In genomic region chr10:101356132-101356531, GRCh38 we compare ENCODE assay signal across 19 cellular contexts. TPM values are rescaled to one million over a fixed set of nuclear protein-coding genes. Genes with fewer than 3 reads are reported as not detected.
DNase-seq lines count a peak whose midpoint lies in the region; ATAC-seq and TF ChIP-seq lines count a peak whose summit lies in the region.
"Had no signal": no experiment of that assay in that cellular context is flagged by ENCODE, and none has a peak within 500 bp of the region (broad histone marks: within the 10 kb centered on the region; RNA-seq: fewer than 3 reads in every experiment).

No MANE protein-coding gene starts in this region.

- WGBS in heart left ventricle, 4 donors: 96 to 98% (median 97%) methylated on average over 5 of the region's 5 CpGs
- 97% methylated on average over 5 of the region's 5 CpGs for WGBS in smooth muscle cell (ENCODE audit: low lambda C conversion rate)
- 95 to 99% methylated on average over 5 of the region's 5 CpGs for WGBS in GM23248 (ENCODE audit: low coverage in 1 of 2, low lambda C conversion rate in 2 of 2, missing lambda C conversion rate in 2 of 2), 2 experiments

- H3K27ac ChIP-seq in left ventricle myocardium inferior (replicated peaks): peak overlapping the region; percentile 43
- H3K27ac ChIP-seq in heart left ventricle: peak overlapping the region in 1 of 12 donors; percentile 32
- no peak overlapping the region for H3K27ac ChIP-seq in smooth muscle cell (ENCODE audit: low read depth)
- H3K27ac ChIP-seq in GM23248: no peak overlapping the region
- H3K27ac ChIP-seq: BLaER1, HL-60 had no signal

- peaks cover 6% of the 10 kb centered on the region for H3K36me3 Mint-ChIP-seq in activated T-helper 1 cell treated with anti-CD3 and anti-CD28 coated beads, Interleukin-12 subunit alpha, Interleukin-12 subunit beta, Interleukin-2, Interleukin-4 antibody, amounts not matched to agents 30 ng/mL and 10 ng/mL and 1 ng/mL, durations not matched to agents 14 hours and 24 hours and 36 hours (ENCODE audit: low read depth)
- H3K36me3 Mint-ChIP-seq in nephron progenitor cell (ENCODE audit: low read depth): peaks cover 14% of the 10 kb centered on the region

- H3K9ac ChIP-seq in smooth muscle cell (ENCODE audit: low read depth) (no peak overlapping the region), GM23248 (no peak overlapping the region)
- H3K9ac ChIP-seq: BLaER1 had no signal

- H3K27me3 ChIP-seq in left ventricle myocardium inferior (ENCODE audit: low read depth) (no peaks in the 10 kb centered on the region), heart left ventricle (no peaks in the 10 kb centered on the region), smooth muscle cell (ENCODE audit: low read depth) (no peaks in the 10 kb centered on the region), GM23248 (replicated peaks; ENCODE audit: insufficient read depth) (no peaks in the 10 kb centered on the region)
- H3K27me3 ChIP-seq: BLaER1 had no signal

- H3K9me3 ChIP-seq in left ventricle myocardium inferior (replicated peaks) (no peaks in the 10 kb centered on the region), heart left ventricle (no peaks in the 10 kb centered on the region), smooth muscle cell (replicated peaks; ENCODE audit: low read depth) (no peaks in the 10 kb centered on the region), GM23248 (ENCODE audit: low read depth) (no peaks in the 10 kb centered on the region)
- H3K9me3 ChIP-seq: BLaER1 had no signal

- no peak overlapping the region for H2AFZ ChIP-seq in smooth muscle cell (ENCODE audit: low read depth)
- H2AFZ ChIP-seq in GM23248: no peak overlapping the region

- H3K9me3 Mint-ChIP-seq in activated T-helper 1 cell treated with anti-CD3 and anti-CD28 coated beads, Interleukin-12 subunit alpha, Interleukin-12 subunit beta, Interleukin-2, Interleukin-4 antibody, amounts not matched to agents 30 ng/mL and 10 ng/mL and 1 ng/mL, durations not matched to agents 14 hours and 24 hours and 36 hours: no peaks in the 10 kb centered on the region
- no peaks in the 10 kb centered on the region for H3K9me3 Mint-ChIP-seq in nephron progenitor cell
- H3K9me3 Mint-ChIP-seq: HFFc6 had no signal

- no peak for DNase-seq in left ventricle myocardium inferior
- no peak for DNase-seq in heart left ventricle
- DNase-seq in activated T-helper 1 cell treated with anti-CD3 and anti-CD28 coated beads, Interleukin-12 subunit alpha, Interleukin-12 subunit beta, Interleukin-2, Interleukin-4 antibody, amounts not matched to agents 30 ng/mL and 10 ng/mL and 1 ng/mL, durations not matched to agents 14 hours and 24 hours and 36 hours (ENCODE audit: low spot score): no peak
- no peak for DNase-seq in nephron progenitor cell
- DNase-seq in smooth muscle cell (lab: John Stamatoyannopoulos, UW; ENCODE audit: unreplicated experiment): no peak
- DNase-seq in GM23248: no peak
- no peak for DNase-seq in cortex of kidney (lab: John Stamatoyannopoulos, UW)
- DNase-seq: CD8-positive, alpha-beta memory T cell; DMS79; HFFc6; NCI-H1436; NCI-H1930; NCI-H226; NCI-H524; PC-3; RPMI8226; SHP77 treated with DMSO at 0.1 percent for 48 hours had no signal

- in situ Hi-C loops in GM23248 (cut with MboI): no loop called here

- H3K4me1 ChIP-seq in left ventricle myocardium inferior (peaks cover 59% of the 10 kb centered on the region), heart left ventricle (peaks cover 0 to 47% (median 19%) of the 10 kb centered on the region in 12 donors), smooth muscle cell (ENCODE audit: low read depth) (peaks cover 10% of the 10 kb centered on the region), GM23248 (ENCODE audit: insufficient read depth) (peaks cover 15% of the 10 kb centered on the region; the same call in 1 of the 2 replicates)

- TF ChIP-seq POLR2A in heart left ventricle (IDR thresholded peaks at IDR 0.05): no peak

- no peak overlapping the region for H3K4me3 ChIP-seq in left ventricle myocardium inferior
- H3K4me3 ChIP-seq in heart left ventricle: no peak overlapping the region
- H3K4me3 ChIP-seq in smooth muscle cell: no peak overlapping the region
- no peak overlapping the region for H3K4me3 ChIP-seq in GM23248
- H3K4me3 ChIP-seq: BLaER1 had no signal

- ATAC-seq in heart left ventricle: no peak
- ATAC-seq: PC-3 had no signal

- H3F3A ChIP-seq in smooth muscle cell (ENCODE audit: low read depth): peaks cover 10% of the 10 kb centered on the region
- H3F3A ChIP-seq in GM23248 (ENCODE audit: insufficient read depth): peaks cover 11% of the 10 kb centered on the region; the same call in 1 of the 2 replicates

- no peaks in the 10 kb centered on the region for H3K36me3 ChIP-seq in left ventricle myocardium inferior
- H3K36me3 ChIP-seq in heart left ventricle: no peaks in the 10 kb centered on the region
- H3K36me3 ChIP-seq in smooth muscle cell (ENCODE audit: low read depth): no peaks in the 10 kb centered on the region
- no peaks in the 10 kb centered on the region for H3K36me3 ChIP-seq in GM23248 (ENCODE audit: low read depth)

- peaks cover 58% of the 10 kb centered on the region for H4K20me1 ChIP-seq in smooth muscle cell (ENCODE audit: low read depth)
- 0 out of 2 replicates have a peak, but pooled peaks cover 6% of the 10 kb centered on the region for H4K20me1 ChIP-seq in GM23248 (ENCODE audit: insufficient read depth)

- no peaks in the 10 kb centered on the region for H3K9me2 ChIP-seq in GM23248 (ENCODE audit: insufficient read depth)

- peaks cover 3% of the 10 kb centered on the region for H3K27me3 Mint-ChIP-seq in activated T-helper 1 cell treated with anti-CD3 and anti-CD28 coated beads, Interleukin-12 subunit alpha, Interleukin-12 subunit beta, Interleukin-2, Interleukin-4 antibody, amounts not matched to agents 30 ng/mL and 10 ng/mL and 1 ng/mL, durations not matched to agents 14 hours and 24 hours and 36 hours (ENCODE audit: insufficient read depth)
- peaks cover 11% of the 10 kb centered on the region for H3K27me3 Mint-ChIP-seq in nephron progenitor cell (ENCODE audit: low read depth, poor library complexity)

- TF ChIP-seq CTCF in left ventricle myocardium inferior (IDR thresholded peaks at IDR 0.05; ENCODE audit: borderline replicate concordance) (no peak), heart left ventricle (IDR thresholded peaks at IDR 0.05) (no peak), nephron progenitor cell (IDR thresholded peaks at IDR 0.05) (no peak), smooth muscle cell (IDR thresholded peaks at IDR 0.05; ENCODE audit: borderline replicate concordance, insufficient read depth, poor library complexity, severe bottlenecking) (no peak)

- no peak overlapping the region for H3K27ac Mint-ChIP-seq in activated T-helper 1 cell treated with anti-CD3 and anti-CD28 coated beads, Interleukin-12 subunit alpha, Interleukin-12 subunit beta, Interleukin-2, Interleukin-4 antibody, amounts not matched to agents 30 ng/mL and 10 ng/mL and 1 ng/mL, durations not matched to agents 14 hours and 24 hours and 36 hours
- H3K27ac Mint-ChIP-seq in nephron progenitor cell: no peak overlapping the region
- H3K27ac Mint-ChIP-seq: HFFc6 had no signal

- H3K4me1 Mint-ChIP-seq in activated T-helper 1 cell treated with anti-CD3 and anti-CD28 coated beads, Interleukin-12 subunit alpha, Interleukin-12 subunit beta, Interleukin-2, Interleukin-4 antibody, amounts not matched to agents 30 ng/mL and 10 ng/mL and 1 ng/mL, durations not matched to agents 14 hours and 24 hours and 36 hours (ENCODE audit: low read depth): peaks cover 33% of the 10 kb centered on the region
- peaks cover 21% of the 10 kb centered on the region for H3K4me1 Mint-ChIP-seq in nephron progenitor cell

- peaks cover 56% of the 10 kb centered on the region for H3K79me2 ChIP-seq in smooth muscle cell (ENCODE audit: low read depth)
- peaks cover 68% of the 10 kb centered on the region for H3K79me2 ChIP-seq in GM23248 (ENCODE audit: insufficient read depth)

- no peak overlapping the region for H3K4me2 ChIP-seq in smooth muscle cell
- H3K4me2 ChIP-seq in GM23248 (ENCODE audit: unreplicated experiment): no peak overlapping the region

- intact Hi-C loops in left ventricle myocardium inferior (cut with micrococcal nuclease) (no loop called here), heart left ventricle (cut with DNase I) (loop anchor here in 3 of 10 donors (10.0 kb wide), 1 partner anchor 89 kb away; no protein-coding TSS in a partner anchor)
- intact Hi-C loops in activated T-helper 1 cell treated with anti-CD3 and anti-CD28 coated beads, Interleukin-12 subunit alpha, Interleukin-12 subunit beta, Interleukin-2, Interleukin-4 antibody, amounts not matched to agents 30 ng/mL and 10 ng/mL and 1 ng/mL, durations not matched to agents 14 hours and 24 hours and 36 hours (cut with micrococcal nuclease): loop anchor here (10.0 kb wide), 2 partner anchors 339 to 459 kb away; partner anchors contain the start of genes FBXW4 and OGA

- H3K4me3 Mint-ChIP-seq in activated T-helper 1 cell treated with anti-CD3 and anti-CD28 coated beads, Interleukin-12 subunit alpha, Interleukin-12 subunit beta, Interleukin-2, Interleukin-4 antibody, amounts not matched to agents 30 ng/mL and 10 ng/mL and 1 ng/mL, durations not matched to agents 14 hours and 24 hours and 36 hours: peak overlapping the region; percentile 96
- peak overlapping the region; percentile 38 for H3K4me3 Mint-ChIP-seq in nephron progenitor cell

RNA-seq across cellular contexts. Expression of gene BTRC, which starts 2.2 kb away (rescaled TPM):
- 34.8 TPM for total RNA-seq in left ventricle myocardium inferior
- 10 to 100 TPM; 21.2 to 53.5 (median 35.0) TPM for total RNA-seq in heart left ventricle
- 10 to 100 TPM; 10.7 to 18.1 TPM for polyA plus RNA-seq in heart left ventricle
- total RNA-seq in activated T-helper 1 cell treated with anti-CD3 and anti-CD28 coated beads, Interleukin-12 subunit alpha, Interleukin-12 subunit beta, Interleukin-2, Interleukin-4 antibody, amounts not matched to agents 30 ng/mL and 10 ng/mL and 1 ng/mL, durations not matched to agents 14 hours and 24 hours and 36 hours: 19.7 and 22.2 TPM in 2 replicates
- 16.8 and 18.5 TPM in 2 replicates for total RNA-seq in smooth muscle cell
- 9.6 and 14.7 TPM in 2 replicates for polyA plus RNA-seq in smooth muscle cell
- total RNA-seq in GM23248 (2014; rRNA removed; shearing (Covaris generic)): 8.4 and 10.5 TPM in 2 replicates
- polyA plus RNA-seq in GM23248 (2016; fragmentation: Nextera tagmentation; extraction: Ambion mirVana): 11.0 and 11.4 TPM in 2 replicates
